In genomic region chr6:12751694-12752304, GRCh38 we compare ENCODE assay signal across 9 cellular contexts. TPM values are rescaled to one million over a fixed set of nuclear protein-coding genes. Genes with fewer than 3 reads are reported as not detected.
DNase-seq lines count a peak whose midpoint lies in the region; ATAC-seq and TF ChIP-seq lines count a peak whose summit lies in the region.
"Had no signal": no experiment of that assay in that cellular context is flagged by ENCODE, and none has a peak within 500 bp of the region (broad histone marks: within the 10 kb centered on the region; RNA-seq: fewer than 3 reads in every experiment).

No MANE protein-coding gene starts in this region.

- H3K4me1 Mint-ChIP-seq in activated CD4-positive, alpha-beta T cell treated with anti-CD3 and anti-CD28 coated beads, Interleukin-2, amount 10 ng/mL, durations not matched to agents 7 days and 5 days = no peaks in the 10 kb centered on the region

- H3K4me1 ChIP-seq in BE2C (no peaks in the 10 kb centered on the region), foreskin keratinocyte (no peaks in the 10 kb centered on the region), uterus (no peaks in the 10 kb centered on the region)
- H3K4me1 ChIP-seq: parathyroid adenoma had no signal

- H3K36me3 ChIP-seq in BE2C = no peaks in the 10 kb centered on the region
- H3K36me3 ChIP-seq in uterus = no peaks in the 10 kb centered on the region

- intact Hi-C loops in uterus (cut with DNase I; ENCODE audit: low total_unique reads) = no loop called here

- H3K9me3 Mint-ChIP-seq in activated CD4-positive, alpha-beta T cell treated with anti-CD3 and anti-CD28 coated beads, Interleukin-2, amount 10 ng/mL, durations not matched to agents 7 days and 5 days = peaks cover 2% of the 10 kb centered on the region

- H3K4me3 Mint-ChIP-seq in activated CD4-positive, alpha-beta T cell treated with anti-CD3 and anti-CD28 coated beads, Interleukin-2, amount 10 ng/mL, durations not matched to agents 7 days and 5 days = no peak overlapping the region

- DNase-seq in BE2C (peak; percentile 7), HS-27A (ENCODE audit: low read depth) (peak; percentile 8), foreskin keratinocyte (peak in 1 of 2 donors; percentile 42), skeletal muscle cell (ENCODE audit: low read depth) (peak; percentile 8), uterus (no peak), NCI-H1436 (lab: John Stamatoyannopoulos, UW) (no peak)
- peak; percentile 42 for DNase-seq in activated CD4-positive, alpha-beta T cell treated with anti-CD3 and anti-CD28 coated beads, Interleukin-2, amount 10 ng/mL, durations not matched to agents 7 days and 5 days

- H3K27me3 ChIP-seq in BE2C (peaks cover 14% of the 10 kb centered on the region), foreskin keratinocyte (peaks cover 44% of the 10 kb centered on the region), uterus (no peaks in the 10 kb centered on the region)

- no peak for TF ChIP-seq POLR2A in uterus (IDR thresholded peaks at IDR 0.05)

- H3K27ac ChIP-seq in foreskin keratinocyte (no peak overlapping the region), uterus (no peak overlapping the region)
- H3K27ac ChIP-seq: parathyroid adenoma had no signal

- TF ChIP-seq CTCF in BE2C (IDR thresholded peaks at IDR 0.05; ENCODE audit: low read depth, low read length) (no peak), foreskin keratinocyte (conservative IDR thresholded peaks at IDR 0.05) (no peak), uterus (IDR thresholded peaks at IDR 0.05) (no peak)

- H3K36me3 Mint-ChIP-seq in activated CD4-positive, alpha-beta T cell treated with anti-CD3 and anti-CD28 coated beads, Interleukin-2, amount 10 ng/mL, durations not matched to agents 7 days and 5 days (ENCODE audit: low read depth) = no peaks in the 10 kb centered on the region

- POLR2A ChIA-PET in activated CD4-positive, alpha-beta T cell treated with anti-CD3 and anti-CD28 coated beads, Interleukin-2, amount 10 ng/mL, durations not matched to agents 7 days and 5 days (lab: Charles Lee) = no interaction called here

- CTCF ChIA-PET in activated CD4-positive, alpha-beta T cell treated with anti-CD3 and anti-CD28 coated beads, Interleukin-2, amount 10 ng/mL, durations not matched to agents 7 days and 5 days (lab: Charles Lee) = no interaction called here

- ATAC-seq in foreskin keratinocyte (peak; percentile 76), HG03135 (IDR thresholded peaks at IDR 0.05; ENCODE audit: unreplicated experiment) (no peak)

- H3K4me3 ChIP-seq in BE2C (ENCODE audit: low read depth, low read length) (no peak overlapping the region), skeletal muscle cell (ENCODE audit: low read depth, low read length) (no peak overlapping the region), uterus (no peak overlapping the region)

- H3K27me3 Mint-ChIP-seq in activated CD4-positive, alpha-beta T cell treated with anti-CD3 and anti-CD28 coated beads, Interleukin-2, amount 10 ng/mL, durations not matched to agents 7 days and 5 days = peaks cover 30% of the 10 kb centered on the region

- no peak overlapping the region for H3K27ac Mint-ChIP-seq in activated CD4-positive, alpha-beta T cell treated with anti-CD3 and anti-CD28 coated beads, Interleukin-2, amount 10 ng/mL, durations not matched to agents 7 days and 5 days

- H3K9me3 ChIP-seq in BE2C = no peaks in the 10 kb centered on the region
- H3K9me3 ChIP-seq in uterus = no peaks in the 10 kb centered on the region

RNA-seq across cellular contexts. Expression of gene PHACTR1, which starts 35.2 kb away (rescaled TPM):
- polyA plus RNA-seq in BE2C (2012; ENCODE audit: insufficient read depth, insufficient read length, low read depth) = 1.3 TPM
- under 1 TPM; 0.19 to 0.32 TPM for total RNA-seq in activated CD4-positive, alpha-beta T cell treated with anti-CD3 and anti-CD28 coated beads, Interleukin-2, amount 10 ng/mL, durations not matched to agents 7 days and 5 days
- total RNA-seq in foreskin keratinocyte (1.2 and 1.9 TPM in 2 replicates), uterus (1 to 10 TPM; 2.0 to 8.3 (median 4.5) TPM)
- polyA plus RNA-seq in foreskin keratinocyte = 0.14 and 0.30 TPM in 2 replicates

Comparison
In these comparisons a context has a peak if more than half of its experiments do, and no peak if none do; other contexts are left out.
1. DNase-seq: peak in BE2C (single experiment), HS-27A (single experiment), activated CD4-positive, alpha-beta T cell treated with anti-CD3 and anti-CD28 coated beads, Interleukin-2, amount 10 ng/mL, durations not matched to agents 7 days and 5 days (single experiment) and skeletal muscle cell (single experiment); none in uterus (0 of 2) and NCI-H1436 (single experiment).